Comparison of ENCODE assay signal across 18 cellular contexts in genomic region chr1:18192974-18193373, GRCh38.
DNase-seq lines count a peak whose midpoint lies in the region; ATAC-seq and TF ChIP-seq lines count a peak whose summit lies in the region.
"Had no signal": no experiment of that assay in that cellular context is flagged by ENCODE, and none has a peak within 500 bp of the region (broad histone marks: within the 10 kb centered on the region; RNA-seq: fewer than 3 reads in every experiment).

No MANE protein-coding gene starts in this region.

- DNase-seq in GDM1 (lab: John Stamatoyannopoulos, UW): peak; percentile 61
- DNase-seq in medulla oblongata (ENCODE audit: extremely low spot score): peak; percentile 41
- DNase-seq in tibial artery: no peak
- DNase-seq in NCI-H82 treated with DMSO at 0.1 percent for 48 hours (lab: John Stamatoyannopoulos, UW; ENCODE audit: unreplicated experiment): no peak
- DNase-seq in NCI-H1436 (lab: John Stamatoyannopoulos, UW): no peak
- DNase-seq: CD4-positive, alpha-beta T cell; GF-D8; NCI-H1105; NCI-H2029 treated with DMSO at 0.1 percent for 48 hours; NCI-H2171 treated with DMSO at 0.1 percent for 48 hours; NCI-H524 treated with DMSO at 0.1 percent for 48 hours; OCI-M1; SW 1271 had no signal

- POLR2A ChIA-PET in HEK293 (lab: Yijun Ruan, JAX): no interaction called here

- peaks cover 0 to 81% of the 10 kb centered on the region in 2 donors for H3K27me3 ChIP-seq in tibial artery
- H3K27me3 ChIP-seq: BLaER1 had no signal

- no peak overlapping the region for H3K27ac ChIP-seq in HEK293 (ENCODE audit: extremely low read depth, low read depth, low read length)
- peak overlapping the region; percentile 89; the same call in 1 of the 2 replicates for H3K27ac ChIP-seq in VCaP
- H3K27ac ChIP-seq in tibial artery: no peak overlapping the region
- H3K27ac ChIP-seq: BLaER1 had no signal

- H3K4me1 ChIP-seq in HEK293 (ENCODE audit: control insufficient read depth, insufficient read depth, low read length) (no peaks in the 10 kb centered on the region), tibial artery (no peaks in the 10 kb centered on the region)
- H3K4me1 ChIP-seq: HAP-1 had no signal

- H3K9me3 ChIP-seq in HEK293 (ENCODE audit: control insufficient read depth, insufficient read depth, low read depth, low read length) (no peaks in the 10 kb centered on the region), tibial artery (no peaks in the 10 kb centered on the region)
- H3K9me3 ChIP-seq: BLaER1, HAP-1 had no signal

- ATAC-seq in GM19324 (IDR thresholded peaks at IDR 0.05; ENCODE audit: low FRiP score, unreplicated experiment): no peak

- intact Hi-C loops in tibial artery (cut with DNase I; ENCODE audit: low total_unique reads): no loop called here

- H3K4me3 ChIP-seq in HEK293 (ENCODE audit: low read depth, low read length): no peak overlapping the region
- no peak overlapping the region for H3K4me3 ChIP-seq in tibial artery
- H3K4me3 ChIP-seq: BLaER1, HAP-1 had no signal

- H3K36me3 ChIP-seq in HEK293 (ENCODE audit: control insufficient read depth in 2 of 2, insufficient read depth in 1 of 2, low read length in 2 of 2) (no peaks in the 10 kb centered on the region), tibial artery (no peaks in the 10 kb centered on the region)
- H3K36me3 ChIP-seq: BLaER1, HAP-1 had no signal

- no peak for TF ChIP-seq CTCF in HEK293 (tag by site-specific recombination; IDR thresholded peaks at IDR 0.05)
- no peak for TF ChIP-seq CTCF in VCaP (conservative IDR thresholded peaks at IDR 0.05)
- no peak for TF ChIP-seq CTCF in tibial artery (IDR thresholded peaks at IDR 0.05)

- CTCF ChIA-PET in HEK293 (lab: Yijun Ruan, JAX): no interaction called here

TF ChIP-seq in HEK293, 187 proteins besides CTCF, POLR2A, EP300 and RAD21:
- TF ChIP-seq, protein P1, sequence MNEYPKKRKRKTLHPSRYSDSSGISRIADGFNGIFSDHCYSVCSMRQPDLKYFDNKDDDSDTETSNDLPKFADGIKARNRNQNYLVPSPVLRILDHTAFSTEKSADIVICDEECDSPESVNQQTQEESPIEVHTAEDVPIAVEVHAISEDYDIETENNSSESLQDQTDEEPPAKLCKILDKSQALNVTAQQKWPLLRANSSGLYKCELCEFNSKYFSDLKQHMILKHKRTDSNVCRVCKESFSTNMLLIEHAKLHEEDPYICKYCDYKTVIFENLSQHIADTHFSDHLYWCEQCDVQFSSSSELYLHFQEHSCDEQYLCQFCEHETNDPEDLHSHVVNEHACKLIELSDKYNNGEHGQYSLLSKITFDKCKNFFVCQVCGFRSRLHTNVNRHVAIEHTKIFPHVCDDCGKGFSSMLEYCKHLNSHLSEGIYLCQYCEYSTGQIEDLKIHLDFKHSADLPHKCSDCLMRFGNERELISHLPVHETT (tag by site-specific recombination; IDR thresholded peaks at IDR 0.05): no peak
- peak; percentile 53 for TF ChIP-seq ZIC2 (tag by site-specific recombination; IDR thresholded peaks at IDR 0.05)
- TF ChIP-seq ZNF155 (tag by site-specific recombination; IDR thresholded peaks at IDR 0.05): no peak

Comparison
In these comparisons a context has a peak if more than half of its experiments do, and no peak if none do; other contexts are left out.
1. DNase-seq: peak in GDM1 (single experiment) and medulla oblongata (single experiment); none in tibial artery (0 of 2), NCI-H82 treated with DMSO at 0.1 percent for 48 hours (single experiment) and NCI-H1436 (single experiment).